1 cellular context compared by ENCODE assay signal in genomic region chr9:97221478-97222350, GRCh38.
A peak's percentile ranks its signal among the peaks of the same experiment; 100 is the strongest.
TF ChIP-seq lines count a peak whose summit lies in the region.

No MANE protein-coding gene starts in this region.

TF ChIP-seq in WTC11, 78 proteins besides CTCF, POLR2A, EP300 and RAD21 (continued from another document):
- TF ChIP-seq AFF4 (CRISPR knock-in tag; IDR thresholded peaks at IDR 0.05; ENCODE audit: borderline replicate concordance) (peak; percentile 53; the same call in 1 of the 2 replicates), PRRX2 (CRISPR knock-in tag; IDR thresholded peaks at IDR 0.05) (0 out of 2 replicates have a peak, but pooled peaks have one; percentile 72), CREB1 (CRISPR knock-in tag; IDR thresholded peaks at IDR 0.05) (0 out of 2 replicates have a peak, but pooled peaks have one; percentile 14)
TF ChIP-seq in WTC11: peak in this region for 15; not testable (repeated sequence) for 63.
